ENCODE assay signal across 14 cellular contexts in genomic region chr19:47421844-47422395, GRCh38. TPM values are rescaled to one million over a fixed set of nuclear protein-coding genes. Genes with fewer than 3 reads are reported as not detected.
DNase-seq lines count a peak whose midpoint lies in the region; ATAC-seq and TF ChIP-seq lines count a peak whose summit lies in the region.
"Had no signal": no experiment of that assay in that cellular context is flagged by ENCODE, and none has a peak within 500 bp of the region (broad histone marks: within the 10 kb centered on the region; RNA-seq: fewer than 3 reads in every experiment).

No MANE protein-coding gene starts in this region.

- H3K27ac Mint-ChIP-seq in activated naive CD8-positive, alpha-beta T cell = no peak overlapping the region
- H3K27ac Mint-ChIP-seq in activated naive CD8-positive, alpha-beta T cell treated with anti-CD3 and anti-CD28 coated beads, Interleukin-2, amount 50 U/mL, for 24 hours = no peak overlapping the region
- H3K27ac Mint-ChIP-seq: activated B cell treated with CpG ODN at 0.5 μM for 24 hours had no signal

- H3K4me1 ChIP-seq in uterus = peaks cover 0 to 10% of the 10 kb centered on the region in 2 donors

- no peaks in the 10 kb centered on the region for H3K9me3 Mint-ChIP-seq in activated naive CD8-positive, alpha-beta T cell (ENCODE audit: low read depth)
- no peaks in the 10 kb centered on the region for H3K9me3 Mint-ChIP-seq in activated naive CD8-positive, alpha-beta T cell treated with anti-CD3 and anti-CD28 coated beads, Interleukin-2, amount 50 U/mL, for 24 hours
- H3K9me3 Mint-ChIP-seq: activated B cell treated with CpG ODN at 0.5 μM for 24 hours; activated T-helper 1 cell treated with anti-CD3 and anti-CD28 coated beads, Interleukin-12 subunit alpha, Interleukin-12 subunit beta, Interleukin-2, Interleukin-4 antibody, amounts not matched to agents 30 ng/mL and 10 ng/mL and 1 ng/mL, durations not matched to agents 14 hours and 24 hours and 36 hours had no signal

- H3K4me3 ChIP-seq in uterus = peak overlapping the region in 1 of 2 donors; percentile 12
- H3K4me3 ChIP-seq: esophagus muscularis mucosa had no signal

- no peak for DNase-seq in activated naive CD8-positive, alpha-beta T cell treated with anti-CD3 and anti-CD28 coated beads, Interleukin-2, amount 50 U/mL, for 24 hours
- DNase-seq in NCI-H82 (lab: John Stamatoyannopoulos, UW) (peak; percentile 94), iPS-NIHi11 (ENCODE audit: low spot score) (peak; percentile 47), uterus (peak; percentile 69 to 76), D341Med (ENCODE audit: low spot score) (no peak), NCI-H2107 (lab: John Stamatoyannopoulos, UW) (no peak)
- DNase-seq: activated B cell treated with CpG ODN at 0.5 μM for 24 hours; caudate nucleus; naive thymus-derived CD4-positive, alpha-beta T cell; SHP77 treated with DMSO at 0.1 percent for 48 hours had no signal

- H3K4me3 Mint-ChIP-seq in activated naive CD8-positive, alpha-beta T cell = peak overlapping the region; percentile 42
- H3K4me3 Mint-ChIP-seq in activated naive CD8-positive, alpha-beta T cell treated with anti-CD3 and anti-CD28 coated beads, Interleukin-2, amount 50 U/mL, for 24 hours = no peak overlapping the region
- H3K4me3 Mint-ChIP-seq: activated B cell treated with CpG ODN at 0.5 μM for 24 hours; activated T-helper 1 cell treated with anti-CD3 and anti-CD28 coated beads, Interleukin-12 subunit alpha, Interleukin-12 subunit beta, Interleukin-2, Interleukin-4 antibody, amounts not matched to agents 30 ng/mL and 10 ng/mL and 1 ng/mL, durations not matched to agents 14 hours and 24 hours and 36 hours had no signal

- peaks cover 43% of the 10 kb centered on the region for H3K27me3 Mint-ChIP-seq in activated naive CD8-positive, alpha-beta T cell
- H3K27me3 Mint-ChIP-seq in activated naive CD8-positive, alpha-beta T cell treated with anti-CD3 and anti-CD28 coated beads, Interleukin-2, amount 50 U/mL, for 24 hours = peaks cover 82% of the 10 kb centered on the region

- TF ChIP-seq POLR2A in uterus (IDR thresholded peaks at IDR 0.05) = no peak

- no peaks in the 10 kb centered on the region for H3K27me3 ChIP-seq in uterus

- intact Hi-C loops in uterus (cut with DNase I; ENCODE audit: low total_unique reads) = loop anchor here (10.0 kb wide), 1 partner anchor 127 kb away; no protein-coding TSS in a partner anchor

- no peaks in the 10 kb centered on the region for H3K36me3 ChIP-seq in uterus
- H3K36me3 ChIP-seq: esophagus muscularis mucosa had no signal

- no peak for ATAC-seq in activated naive CD8-positive, alpha-beta T cell treated with anti-CD3 and anti-CD28 coated beads, Interleukin-2, amount 50 U/mL, for 24 hours
- no peak for ATAC-seq in HG02870 (IDR thresholded peaks at IDR 0.05; ENCODE audit: unreplicated experiment)
- ATAC-seq: naive thymus-derived CD4-positive, alpha-beta T cell had no signal

- no peaks in the 10 kb centered on the region for H3K9me3 ChIP-seq in uterus
- H3K9me3 ChIP-seq: esophagus muscularis mucosa had no signal

- H3K27ac ChIP-seq in uterus = peak overlapping the region; percentile 56 to 91
- H3K27ac ChIP-seq: esophagus muscularis mucosa had no signal

- H3K36me3 Mint-ChIP-seq in activated naive CD8-positive, alpha-beta T cell = no peaks in the 10 kb centered on the region
- no peaks in the 10 kb centered on the region for H3K36me3 Mint-ChIP-seq in activated naive CD8-positive, alpha-beta T cell treated with anti-CD3 and anti-CD28 coated beads, Interleukin-2, amount 50 U/mL, for 24 hours (ENCODE audit: low read depth)

- peaks cover 35% of the 10 kb centered on the region for H3K4me1 Mint-ChIP-seq in activated naive CD8-positive, alpha-beta T cell (ENCODE audit: low read depth)
- H3K4me1 Mint-ChIP-seq in activated naive CD8-positive, alpha-beta T cell treated with anti-CD3 and anti-CD28 coated beads, Interleukin-2, amount 50 U/mL, for 24 hours = peaks cover 21% of the 10 kb centered on the region

- no peak for TF ChIP-seq CTCF in uterus (IDR thresholded peaks at IDR 0.05)

RNA-seq across cellular contexts. Expression of gene MEIS3, which starts 2.6 kb away (rescaled TPM):
- 100 to 1,000 TPM in 1 of 4 donors, 10 to 100 TPM in 3; 28.9 to 133 (median 75.0) TPM for total RNA-seq in uterus
- total RNA-seq: activated B cell treated with CpG ODN at 0.5 μM for 24 hours; activated T-helper 1 cell treated with anti-CD3 and anti-CD28 coated beads, Interleukin-12 subunit alpha, Interleukin-12 subunit beta, Interleukin-2, Interleukin-4 antibody, amounts not matched to agents 30 ng/mL and 10 ng/mL and 1 ng/mL, durations not matched to agents 14 hours and 24 hours and 36 hours had no signal

RNA-seq across cellular contexts. Expression of gene SLC8A2, which starts 49.8 kb away (rescaled TPM):
- 10 to 100 TPM in 2 of 4 donors, 1 to 10 TPM in 2; 3.4 to 17.8 (median 11.0) TPM for total RNA-seq in uterus
- total RNA-seq: activated B cell treated with CpG ODN at 0.5 μM for 24 hours; activated T-helper 1 cell treated with anti-CD3 and anti-CD28 coated beads, Interleukin-12 subunit alpha, Interleukin-12 subunit beta, Interleukin-2, Interleukin-4 antibody, amounts not matched to agents 30 ng/mL and 10 ng/mL and 1 ng/mL, durations not matched to agents 14 hours and 24 hours and 36 hours had no signal

Comparison
In these comparisons a context has a peak if more than half of its experiments do, and no peak if none do; other contexts are left out.
1. DNase-seq: peak in NCI-H82 (single experiment), iPS-NIHi11 (single experiment) and uterus (2 of 2); none in activated naive CD8-positive, alpha-beta T cell treated with anti-CD3 and anti-CD28 coated beads, Interleukin-2, amount 50 U/mL, for 24 hours (single experiment), D341Med (single experiment) and NCI-H2107 (single experiment).